In genomic region chr13:43520331-43520730, GRCh38 we compare ENCODE assay signal across 18 cellular contexts.
A peak's percentile ranks its signal among the peaks of the same experiment; 100 is the strongest.
DNase-seq lines count a peak whose midpoint lies in the region; ATAC-seq and TF ChIP-seq lines count a peak whose summit lies in the region.
"Had no signal": no experiment of that assay in that cellular context is flagged by ENCODE, and none has a peak within 500 bp of the region (broad histone marks: within the 10 kb centered on the region; RNA-seq: fewer than 3 reads in every experiment).

No MANE protein-coding gene starts in this region.

- no peaks in the 10 kb centered on the region for H3K36me3 Mint-ChIP-seq in CD4-positive, alpha-beta T cell (ENCODE audit: low read depth)
- H3K36me3 Mint-ChIP-seq: CD4-positive, CD25-positive, alpha-beta regulatory T cell had no signal

- ATAC-seq in stimulated activated naive CD8-positive, alpha-beta T cell treated with anti-CD3 and anti-CD28 coated beads, Interleukin-15, amount 100 ng/mL, for 72 hours = no peak
- no peak for ATAC-seq in CD4-positive, alpha-beta T cell (ENCODE audit: poor library complexity)
- no peak for ATAC-seq in HG02870 (IDR thresholded peaks at IDR 0.05; ENCODE audit: unreplicated experiment)
- ATAC-seq: GM23338, K562 had no signal

- no peaks in the 10 kb centered on the region for H3K27me3 ChIP-seq in adipocyte (replicated peaks; ENCODE audit: control insufficient read depth, insufficient read depth, low read length)
- H3K27me3 ChIP-seq in CD4-positive, alpha-beta T cell (ENCODE audit: control insufficient read depth, insufficient read depth, low read length) = no peaks in the 10 kb centered on the region
- H3K27me3 ChIP-seq: BLaER1 treated with 17β-estradiol and CSF1 and Interleukin-3, amounts not matched to agents 10 nM and 100 nM had no signal

- H3K27ac Mint-ChIP-seq in stimulated activated naive CD8-positive, alpha-beta T cell treated with anti-CD3 and anti-CD28 coated beads, Interleukin-15, amount 100 ng/mL, for 72 hours = no peak overlapping the region
- no peak overlapping the region for H3K27ac Mint-ChIP-seq in CD4-positive, alpha-beta T cell
- H3K27ac Mint-ChIP-seq: B cell; CD4-positive, CD25-positive, alpha-beta regulatory T cell; GM23338 had no signal

- no peaks in the 10 kb centered on the region for H3K9me3 Mint-ChIP-seq in stimulated activated naive CD8-positive, alpha-beta T cell treated with anti-CD3 and anti-CD28 coated beads, Interleukin-15, amount 100 ng/mL, for 72 hours
- no peaks in the 10 kb centered on the region for H3K9me3 Mint-ChIP-seq in CD4-positive, alpha-beta T cell
- H3K9me3 Mint-ChIP-seq: GM23338 had no signal

- peak; percentile 7 for DNase-seq in EH (ENCODE audit: low read depth)
- DNase-seq in adipocyte (ENCODE audit: low read depth) = peak; percentile 39
- peak; percentile 21 for DNase-seq in fibroblast of gingiva (ENCODE audit: low read depth)
- DNase-seq in fibroblast of villous mesenchyme (ENCODE audit: low read depth) = peak; percentile 50
- DNase-seq in stimulated activated naive CD8-positive, alpha-beta T cell treated with anti-CD3 and anti-CD28 coated beads, Interleukin-15, amount 100 ng/mL, for 72 hours = no peak
- DNase-seq in CD4-positive, alpha-beta T cell = no peak
- no peak for DNase-seq in NCI-H2227 treated with DMSO at 0.1 percent for 48 hours (lab: John Stamatoyannopoulos, UW)
- DNase-seq: 8988T; Caco-2; CD4-positive, CD25-positive, alpha-beta regulatory T cell; GF-D8; HCEC 1CT; IMR-90 had no signal

- no peaks in the 10 kb centered on the region for H3K4me1 Mint-ChIP-seq in stimulated activated naive CD8-positive, alpha-beta T cell treated with anti-CD3 and anti-CD28 coated beads, Interleukin-15, amount 100 ng/mL, for 72 hours
- H3K4me1 Mint-ChIP-seq in CD4-positive, alpha-beta T cell (ENCODE audit: low read depth) = no peaks in the 10 kb centered on the region
- H3K4me1 Mint-ChIP-seq: B cell; CD4-positive, CD25-positive, alpha-beta regulatory T cell; GM23338 had no signal

- CTCF ChIA-PET in CD4-positive, alpha-beta T cell (lab: Charles Lee) = no interaction called here

- intact Hi-C loops in CD4-positive, alpha-beta T cell (cut with DNase I, micrococcal nuclease) = no loop called here

- TF ChIP-seq CTCF in fibroblast of villous mesenchyme (IDR thresholded peaks at IDR 0.05; ENCODE audit: insufficient read depth, low read depth, low read length) = no peak
- no peak for TF ChIP-seq CTCF in CD4-positive, alpha-beta T cell (IDR thresholded peaks at IDR 0.05)

- no peak overlapping the region for H3K4me3 Mint-ChIP-seq in stimulated activated naive CD8-positive, alpha-beta T cell treated with anti-CD3 and anti-CD28 coated beads, Interleukin-15, amount 100 ng/mL, for 72 hours
- no peak overlapping the region for H3K4me3 Mint-ChIP-seq in CD4-positive, alpha-beta T cell
- H3K4me3 Mint-ChIP-seq: B cell; CD4-positive, CD25-positive, alpha-beta regulatory T cell; GM23338 had no signal

- no peaks in the 10 kb centered on the region for H3K9me3 ChIP-seq in adipocyte (ENCODE audit: control insufficient read depth, low read length)
- no peaks in the 10 kb centered on the region for H3K9me3 ChIP-seq in CD4-positive, alpha-beta T cell (ENCODE audit: control insufficient read depth, low read length)
- H3K9me3 ChIP-seq: BLaER1 treated with 17β-estradiol and CSF1 and Interleukin-3, amounts not matched to agents 10 nM and 100 nM; Caco-2 had no signal

- H3K4me3 ChIP-seq in adipocyte (ENCODE audit: low read length) (no peak overlapping the region), fibroblast of villous mesenchyme (ENCODE audit: low read depth, low read length) (no peak overlapping the region)
- H3K4me3 ChIP-seq: BLaER1 treated with 17β-estradiol and CSF1 and Interleukin-3, amounts not matched to agents 10 nM and 100 nM; GM23338; K562 had no signal

- H3K27me3 Mint-ChIP-seq in stimulated activated naive CD8-positive, alpha-beta T cell treated with anti-CD3 and anti-CD28 coated beads, Interleukin-15, amount 100 ng/mL, for 72 hours = peaks cover 12% of the 10 kb centered on the region
- H3K27me3 Mint-ChIP-seq in CD4-positive, alpha-beta T cell = no peaks in the 10 kb centered on the region
- H3K27me3 Mint-ChIP-seq: CD4-positive, CD25-positive, alpha-beta regulatory T cell had no signal

- peaks cover 25% of the 10 kb centered on the region for H3K4me1 ChIP-seq in adipocyte (ENCODE audit: control insufficient read depth, insufficient read depth, low read length)
- H3K4me1 ChIP-seq: BLaER1 treated with 17β-estradiol and CSF1 and Interleukin-3, amounts not matched to agents 10 nM and 100 nM had no signal

- H3K9ac ChIP-seq in adipocyte (ENCODE audit: low read length) = no peak overlapping the region
- H3K9ac ChIP-seq: BLaER1 treated with 17β-estradiol and CSF1 and Interleukin-3, amounts not matched to agents 10 nM and 100 nM had no signal

- H3K36me3 ChIP-seq in adipocyte (ENCODE audit: control insufficient read depth, insufficient read depth, low read length, severe bottlenecking) = no peaks in the 10 kb centered on the region
- H3K36me3 ChIP-seq: BLaER1 treated with 17β-estradiol and CSF1 and Interleukin-3, amounts not matched to agents 10 nM and 100 nM had no signal

- POLR2A ChIA-PET in CD4-positive, alpha-beta T cell (lab: Charles Lee) = no interaction called here

- H3K27ac ChIP-seq in CD4-positive, alpha-beta T cell (ENCODE audit: low read depth, low read length) = no peak overlapping the region
- H3K27ac ChIP-seq: BLaER1 treated with 17β-estradiol and CSF1 and Interleukin-3, amounts not matched to agents 10 nM and 100 nM had no signal

Comparison
In these comparisons a context has a peak if more than half of its experiments do, and no peak if none do; other contexts are left out.
1. DNase-seq: peak in EH (single experiment), adipocyte (single experiment), fibroblast of gingiva (single experiment) and fibroblast of villous mesenchyme (single experiment); none in stimulated activated naive CD8-positive, alpha-beta T cell treated with anti-CD3 and anti-CD28 coated beads, Interleukin-15, amount 100 ng/mL, for 72 hours (0 of 2), CD4-positive, alpha-beta T cell (0 of 10) and NCI-H2227 treated with DMSO at 0.1 percent for 48 hours (single experiment).